Comparison of ENCODE assay signal across 17 cellular contexts in the genomic region with DNA sequence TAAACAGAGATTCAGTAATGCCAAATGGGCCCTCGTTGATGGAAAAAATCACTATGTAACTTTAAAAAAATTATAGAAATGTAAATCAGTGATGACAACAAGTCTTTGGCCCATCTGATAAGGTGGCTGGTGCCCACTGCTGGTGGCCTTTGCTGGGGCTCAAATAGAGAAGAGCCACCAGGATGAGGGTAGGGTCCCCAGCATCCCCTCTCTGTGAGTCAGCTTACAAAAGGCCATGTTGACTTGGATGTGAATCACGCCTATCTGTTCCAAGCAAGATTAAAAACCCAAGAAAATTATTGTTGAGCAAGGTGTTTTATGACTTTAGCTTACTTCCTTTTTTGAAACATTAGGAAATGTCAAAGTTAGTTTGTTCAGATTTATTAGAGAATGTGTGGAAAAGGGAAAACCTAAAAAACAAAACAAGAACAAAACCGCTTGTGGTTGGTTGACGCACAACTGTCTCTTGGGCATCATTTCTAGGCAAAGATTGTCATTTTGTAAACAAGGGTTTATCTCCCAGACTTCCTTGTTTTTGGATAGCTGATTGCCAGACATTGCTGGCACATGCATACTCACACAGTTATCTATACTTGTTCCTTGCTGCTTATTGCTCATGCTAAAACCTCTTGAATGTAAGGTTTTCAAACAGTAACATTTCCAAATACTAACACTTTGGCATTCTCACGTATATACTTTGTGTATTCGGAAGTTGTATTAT. TPM values are rescaled to one million over a fixed set of nuclear protein-coding genes. Genes with fewer than 3 reads are reported as not detected.
DNase-seq lines count a peak whose midpoint lies in the region; ATAC-seq and TF ChIP-seq lines count a peak whose summit lies in the region.
"Had no signal": no experiment of that assay in that cellular context is flagged by ENCODE, and none has a peak within 500 bp of the region (broad histone marks: within the 10 kb centered on the region; RNA-seq: fewer than 3 reads in every experiment).

No MANE protein-coding gene starts in this region.

- H3K27me3 ChIP-seq in PC-3 (ENCODE audit: low read length) (no peaks in the 10 kb centered on the region), upper lobe of right lung (no peaks in the 10 kb centered on the region)
- H3K27me3 ChIP-seq: MG63, SJCRH30 had no signal

- H3K27ac ChIP-seq in PC-3 (ENCODE audit: low read length) = peak overlapping the region; percentile 54
- H3K27ac ChIP-seq in upper lobe of right lung = no peak overlapping the region
- H3K27ac ChIP-seq: SJCRH30 had no signal

- CTCF ChIA-PET in PC-3 (lab: Charles Lee) = no interaction called here
- CTCF ChIA-PET in GM10248 (lab: Yijun Ruan, JAX) = interaction anchor here (1.5 kb wide), 1 partner anchor 13 kb away, joined by 3 read pairs; no protein-coding TSS in a partner anchor

- no peak overlapping the region for H3K4me2 ChIP-seq in PC-3 (ENCODE audit: low read length)

- H3K79me2 ChIP-seq in PC-3 (ENCODE audit: low read length) = no peaks in the 10 kb centered on the region

- ATAC-seq in left cardiac atrium (peak; percentile 23 to 49), PC-3 (peak; percentile 33), upper lobe of right lung (peak; percentile 62), HG02642 (IDR thresholded peaks at IDR 0.05; ENCODE audit: poor library complexity, unreplicated experiment) (no peak)

- H3K9ac ChIP-seq in PC-3 (ENCODE audit: low read length) = no peak overlapping the region

- H3K9me2 ChIP-seq in PC-3 (replicated peaks; ENCODE audit: low read length) = no peaks in the 10 kb centered on the region

- H3K4me1 ChIP-seq in PC-3 (ENCODE audit: insufficient read depth, low read length) = peaks cover 22% of the 10 kb centered on the region
- H3K4me1 ChIP-seq in upper lobe of right lung = no peaks in the 10 kb centered on the region
- H3K4me1 ChIP-seq: SJCRH30 had no signal

- no peaks in the 10 kb centered on the region for H3K36me3 ChIP-seq in PC-3 (ENCODE audit: low read depth, low read length)
- H3K36me3 ChIP-seq in upper lobe of right lung = no peaks in the 10 kb centered on the region
- H3K36me3 ChIP-seq: MG63, SJCRH30 had no signal

- H3K9me3 ChIP-seq in PC-3 (ENCODE audit: low read length) (no peaks in the 10 kb centered on the region), upper lobe of right lung (no peaks in the 10 kb centered on the region)
- H3K9me3 ChIP-seq: SJCRH30 had no signal

- POLR2A ChIA-PET in PC-3 (lab: Charles Lee; ENCODE audit: unreplicated experiment) = no interaction called here
- POLR2A ChIA-PET in GM10248 (lab: Yijun Ruan, JAX) = no interaction called here

- H3K4me3 ChIP-seq in PC-3 (ENCODE audit: low read length) = no peak overlapping the region
- no peak overlapping the region for H3K4me3 ChIP-seq in upper lobe of right lung
- H3K4me3 ChIP-seq: MG63, SJCRH30 had no signal

- intact Hi-C loops in left cardiac atrium (cut with DNase I) (no loop called here), cardiac septum (cut with DNase I) (no loop called here), PC-3 (cut with micrococcal nuclease) (no loop called here), upper lobe of right lung (cut with DNase I) (no loop called here)

- DNase-seq in left cardiac atrium = no peak
- DNase-seq in cardiac septum (ENCODE audit: low spot score) = no peak
- DNase-seq in PC-3 = peak; percentile 47
- DNase-seq in fibroblast of peridontal ligament (ENCODE audit: extremely low read depth) = peak; percentile 26
- DNase-seq in upper lobe of right lung = no peak
- DNase-seq in middle frontal gyrus (ENCODE audit: extremely low spot score, low spot score) = no peak
- no peak for DNase-seq in GM10248 (ENCODE audit: extremely low spot score)
- DNase-seq: Calu3, DMS79, MG63, NCI-H187 treated with DMSO at 0.1 percent for 48 hours, NCI-H2171, NCI-H446 treated with DMSO at 0.1 percent for 48 hours, NCI-H774, RPMI8226, SJCRH30 had no signal

- 0 out of 2 replicates have a peak, but pooled peaks have one; percentile 15 for TF ChIP-seq CTCF in PC-3 (conservative IDR thresholded peaks at IDR 0.05; ENCODE audit: low read depth, low read length)
- TF ChIP-seq CTCF in upper lobe of right lung (IDR thresholded peaks at IDR 0.05) = no peak
- TF ChIP-seq CTCF in GM10248 (IDR thresholded peaks at IDR 0.05; ENCODE audit: control extremely low read depth, extremely low read depth, low read depth, missing control alignments) = no peak

- BruUV-seq in PC-3 (replicated peaks; lab: Mats Ljungman, UMichigan) = no TSS peak

- no peak overlapping the region for H2AFZ ChIP-seq in PC-3 (ENCODE audit: low read length)

- no peaks in the 10 kb centered on the region for H3F3A ChIP-seq in PC-3 (ENCODE audit: low read length, unreplicated experiment)

- H4K20me1 ChIP-seq in PC-3 (ENCODE audit: low read length) = no peaks in the 10 kb centered on the region

RNA-seq across cellular contexts. Expression of a gene that starts 53.7 kb away (rescaled TPM):
- total RNA-seq in left cardiac atrium = 1 to 10 TPM in 1 of 2 donors, under 1 TPM in 1; 0.97 to 1.0 TPM
- total RNA-seq in cardiac septum = 1.0 TPM
- 0.40 and 0.95 TPM in 2 replicates for total RNA-seq in PC-3 (2014; rRNA removed)
- total RNA-seq in upper lobe of right lung = 3.1 TPM

Comparison
In these comparisons a context has a peak if more than half of its experiments do, and no peak if none do; other contexts are left out.
1. DNase-seq: peak in PC-3 (single experiment) and fibroblast of peridontal ligament (single experiment); none in left cardiac atrium (single experiment), cardiac septum (single experiment), upper lobe of right lung (single experiment), middle frontal gyrus (single experiment) and GM10248 (single experiment).